Comparison of ENCODE assay signal across 11 cellular contexts in the genomic region with DNA sequence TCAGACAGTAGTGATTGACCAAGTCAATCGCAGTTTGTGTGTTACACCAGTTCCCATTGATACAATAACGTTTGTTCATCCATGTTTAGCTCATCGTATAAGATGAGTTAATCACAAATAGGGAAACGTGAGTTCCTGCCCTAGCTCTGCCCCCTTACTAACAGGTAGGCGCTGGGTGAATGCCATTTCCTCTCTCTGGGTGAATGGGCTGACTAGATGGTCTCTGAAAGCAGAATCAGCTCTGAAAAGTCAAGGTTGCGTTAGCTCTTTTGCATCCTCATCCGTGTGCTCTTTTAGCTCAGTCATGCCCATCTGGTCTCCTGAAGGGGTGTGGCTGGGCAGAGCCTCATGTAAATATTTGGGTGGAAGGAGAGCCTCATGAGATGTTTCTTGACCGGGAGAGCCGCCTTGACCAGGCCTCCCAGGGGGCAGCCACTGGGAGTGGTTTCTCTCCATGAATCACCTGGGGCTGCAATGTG.
A peak's percentile ranks its signal among the peaks of the same experiment; 100 is the strongest.
DNase-seq lines count a peak whose midpoint lies in the region; ATAC-seq and TF ChIP-seq lines count a peak whose summit lies in the region.
"Had no signal": no experiment of that assay in that cellular context is flagged by ENCODE, and none has a peak within 500 bp of the region (broad histone marks: within the 10 kb centered on the region; RNA-seq: fewer than 3 reads in every experiment).

No MANE protein-coding gene starts in this region.

- no peaks in the 10 kb centered on the region for H3K27me3 Mint-ChIP-seq in effector memory CD8-positive, alpha-beta T cell

- H3K9me3 ChIP-seq in HAP-1 (no peaks in the 10 kb centered on the region), breast epithelium (no peaks in the 10 kb centered on the region)
- H3K9me3 ChIP-seq: prostate gland had no signal

- peaks cover 0 to 7% of the 10 kb centered on the region in 2 donors for H3K9me3 Mint-ChIP-seq in effector memory CD8-positive, alpha-beta T cell

- peak overlapping the region; percentile 42 to 54 for H3K4me3 Mint-ChIP-seq in effector memory CD8-positive, alpha-beta T cell

- in situ Hi-C loops in HAP-1 (cut with MboI; ENCODE audit: low sequenced_read_pairs): no loop called here

- no peak for DNase-seq in effector memory CD8-positive, alpha-beta T cell
- DNase-seq in HAP-1 (ENCODE audit: low spot score in 2 of 2) (no peak), NCI-H446 treated with DMSO at 0.1 percent for 48 hours (lab: John Stamatoyannopoulos, UW) (no peak), putamen (ENCODE audit: low spot score) (no peak), breast epithelium (ENCODE audit: low spot score in 2 of 2) (no peak)
- DNase-seq: amygdala, KG1 had no signal

- TF ChIP-seq POLR2A in breast epithelium (IDR thresholded peaks at IDR 0.05): no peak

- peaks cover 23% of the 10 kb centered on the region for H3K36me3 Mint-ChIP-seq in effector memory CD8-positive, alpha-beta T cell (ENCODE audit: insufficient read depth)

- H3K4me3 ChIP-seq in HAP-1: no peak overlapping the region
- H3K4me3 ChIP-seq in breast epithelium: no peak overlapping the region
- H3K4me3 ChIP-seq: prostate gland had no signal

- peak overlapping the region; percentile 96 to 99 for H3K27ac Mint-ChIP-seq in effector memory CD8-positive, alpha-beta T cell

- ATAC-seq in GM18508 (IDR thresholded peaks at IDR 0.05; ENCODE audit: insufficient read depth, unreplicated experiment) (peak; percentile 25), GM21381 (IDR thresholded peaks at IDR 0.05; ENCODE audit: unreplicated experiment) (peak; percentile 30), HG03280 (IDR thresholded peaks at IDR 0.05; ENCODE audit: unreplicated experiment) (peak; percentile 35)
- ATAC-seq in effector memory CD8-positive, alpha-beta T cell (replicated peaks): no peak

- TF ChIP-seq CTCF in breast epithelium (IDR thresholded peaks at IDR 0.05): no peak

- H3K36me3 ChIP-seq in HAP-1 (replicated peaks) (no peaks in the 10 kb centered on the region), breast epithelium (no peaks in the 10 kb centered on the region)
- H3K36me3 ChIP-seq: prostate gland had no signal

- H3K27me3 ChIP-seq in HAP-1 (ENCODE audit: low read depth) (0 out of 2 replicates have a peak, but pooled peaks cover 7% of the 10 kb centered on the region), breast epithelium (no peaks in the 10 kb centered on the region)

- intact Hi-C loops in breast epithelium (cut with DNase I; ENCODE audit: low total_unique reads): no loop called here

- H3K4me1 ChIP-seq in HAP-1: peaks cover 4% of the 10 kb centered on the region; the same call in 1 of the 2 replicates
- H3K4me1 ChIP-seq in breast epithelium: no peaks in the 10 kb centered on the region
- H3K4me1 ChIP-seq: prostate gland had no signal

- H3K27ac ChIP-seq in breast epithelium: no peak overlapping the region
- H3K27ac ChIP-seq: prostate gland had no signal

- H3K4me1 Mint-ChIP-seq in effector memory CD8-positive, alpha-beta T cell (ENCODE audit: low read depth in 2 of 2): peaks cover 49 to 61% of the 10 kb centered on the region in 2 donors
